In genomic region chr10:17668435-17669184, GRCh38 we compare ENCODE assay signal across 1 cellular context.
TF ChIP-seq lines count a peak whose summit lies in the region.

No MANE protein-coding gene starts in this region.

TF ChIP-seq in GM23338, 12 proteins besides CTCF, POLR2A, EP300 and RAD21 (continued from another document):
- TF ChIP-seq ZNF462 (CRISPR knock-in tag; IDR thresholded peaks at IDR 0.05) (no peak), JUNB (IDR thresholded peaks at IDR 0.05; ENCODE audit: unreplicated experiment) (no peak), EZH2phosphoT487 (IDR thresholded peaks at IDR 0.05; ENCODE audit: unreplicated experiment) (no peak), REST (IDR thresholded peaks at IDR 0.05; ENCODE audit: unreplicated experiment) (no peak), CREB1 (CRISPR knock-in tag; IDR thresholded peaks at IDR 0.05; ENCODE audit: low read depth) (no peak)
